1 cellular context compared by ENCODE assay signal in genomic region chr15:95291878-95292472, GRCh38.
TF ChIP-seq lines count a peak whose summit lies in the region.

No MANE protein-coding gene starts in this region.

TF ChIP-seq in H1, 55 proteins besides CTCF, POLR2A, EP300 and RAD21 (continued from another document):
- peak; percentile 89 for TF ChIP-seq E2F6 (IDR thresholded peaks at IDR 0.05)
